In genomic region chr4:123092603-123093002, GRCh38 we compare ENCODE assay signal across 21 cellular contexts.
"Had no signal": no experiment of that assay in that cellular context is flagged by ENCODE, and none has a peak within 500 bp of the region (broad histone marks: within the 10 kb centered on the region; RNA-seq: fewer than 3 reads in every experiment).

No MANE protein-coding gene starts in this region.

- ATAC-seq: Panc1, PC-3 had no signal

- DNase-seq: KBM-7; MG63; NCI-H1092; NCI-H1105 treated with DMSO at 0.1 percent for 48 hours; NCI-H1417 treated with DMSO at 0.1 percent for 48 hours; NCI-H146; NCI-H187 treated with DMSO at 0.1 percent for 48 hours; NCI-H2029 treated with DMSO at 0.1 percent for 48 hours; NCI-H2171 treated with DMSO at 0.1 percent for 48 hours; NCI-H345; NCI-H510A treated with DMSO at 0.1 percent for 48 hours; NCI-H526; NCI-H82; NK-92 treated with Interleukin-12 subunit alpha and Interleukin-12 subunit beta, amount 100 ng/mL, for 24 hours; PC-3; SHP77; SK-N-SH; SW 1271 had no signal

- H3K9me3 ChIP-seq: SK-N-SH had no signal

- H3K4me2 ChIP-seq: SK-N-SH had no signal

- H3K4me3 Mint-ChIP-seq: IgD-negative memory B cell had no signal

- H3K27me3 ChIP-seq: MG63 had no signal

- H3K27me3 Mint-ChIP-seq: IgD-negative memory B cell had no signal

- H3K9me3 Mint-ChIP-seq: IgD-negative memory B cell had no signal

- H3K4me3 ChIP-seq: MG63 had no signal

- H3K27ac ChIP-seq: RWPE1 had no signal

- H3K9ac ChIP-seq: SK-N-SH had no signal
